Comparison of ENCODE assay signal across 8 cellular contexts in genomic region chr3:48990636-48991421, GRCh38. TPM values are rescaled to one million over a fixed set of nuclear protein-coding genes. Genes with fewer than 3 reads are reported as not detected.
DNase-seq lines count a peak whose midpoint lies in the region; ATAC-seq and TF ChIP-seq lines count a peak whose summit lies in the region.

No MANE protein-coding gene starts in this region.

- ATAC-seq in GM19397 (IDR thresholded peaks at IDR 0.05; ENCODE audit: unreplicated experiment) (peak; percentile 7), left colon (peak; percentile 42)

- peak overlapping the region; percentile 23 to 66 (median 61) for H3K4me3 ChIP-seq in mammary epithelial cell (replicated peaks in 1 of 3; ENCODE audit: insufficient read depth in 1 of 3, low read depth in 2 of 3, low read length in 3 of 3)

- H3K36me3 ChIP-seq in mammary epithelial cell (ENCODE audit: insufficient read depth, low read length), result no peaks in the 10 kb centered on the region

- WGBS in mammary epithelial cell (ENCODE audit: low coverage, missing lambda C conversion rate), result 15% methylated on average over 26 of the region's 40 CpGs

- peak; percentile 32 for DNase-seq in Caki2 (ENCODE audit: low read depth)
- peak; percentile 57 for DNase-seq in NCI-H69 (lab: John Stamatoyannopoulos, UW)
- no peak for DNase-seq in mammary epithelial cell
- DNase-seq in left colon, result peak in 1 of 2 donors; percentile 45
- peak; percentile 13 for DNase-seq in stimulated activated naive CD4-positive, alpha-beta T cell treated with Interleukin-2 at 50 U/mL for 16 hours (lab: John Stamatoyannopoulos, UW)
- DNase-seq in dedifferentiated amniotic fluid mesenchymal stem cell (ENCODE audit: extremely low spot score), result no peak
- DNase-seq in COLO829 (ENCODE audit: low spot score), result no peak

- peak overlapping the region; percentile 90 for H2AFZ ChIP-seq in mammary epithelial cell (ENCODE audit: low read depth, low read length)

- in situ Hi-C loops in Caki2 (cut with HindIII; ENCODE audit: low pct_unique_long_range_greater_than_20kb, low sequenced_read_pairs) (no loop called here), mammary epithelial cell (cut with MboI; ENCODE audit: low sequenced_read_pairs in 2 of 2) (no loop called here)

- no TSS peak for BruUV-seq in mammary epithelial cell (replicated peaks; lab: Mats Ljungman, UMichigan)

- H3K27me3 ChIP-seq in mammary epithelial cell (ENCODE audit: insufficient read depth, low read length), result no peaks in the 10 kb centered on the region

- H3K4me2 ChIP-seq in mammary epithelial cell (ENCODE audit: insufficient read depth, low read depth, low read length), result peak overlapping the region; percentile 98

- no peaks in the 10 kb centered on the region for H3K9me3 ChIP-seq in mammary epithelial cell (replicated peaks; ENCODE audit: insufficient read depth, low read length)

- no peak for TF ChIP-seq CTCF in mammary epithelial cell (conservative IDR thresholded peaks at IDR 0.05 in 1 of 2, IDR thresholded peaks at IDR 0.05 in 1 of 2; ENCODE audit: extremely low read depth in 1 of 2, insufficient read depth in 1 of 2, low read depth in 1 of 2, low read length in 2 of 2)

- H3K79me2 ChIP-seq in mammary epithelial cell (ENCODE audit: insufficient read depth, low read length), result no peaks in the 10 kb centered on the region

- dilution Hi-C loops in mammary epithelial cell (cut with HindIII; ENCODE audit: low sequenced_read_pairs), result loop anchor here (5.0 kb wide), 1 partner anchor 106 kb away; no protein-coding TSS in a partner anchor

- H4K20me1 ChIP-seq in mammary epithelial cell (ENCODE audit: insufficient read depth, low read length), result no peaks in the 10 kb centered on the region

- intact Hi-C loops in mammary epithelial cell (cut with micrococcal nuclease), result no loop called here
- intact Hi-C loops in left colon (cut with DNase I, micrococcal nuclease), result no loop called here

- peaks cover 30% of the 10 kb centered on the region for H3K4me1 ChIP-seq in mammary epithelial cell (ENCODE audit: insufficient read depth, low read length)

- no peak overlapping the region for H3K27ac ChIP-seq in mammary epithelial cell (ENCODE audit: insufficient read depth, low read depth, low read length)

- H3K9ac ChIP-seq in mammary epithelial cell (ENCODE audit: insufficient read depth, low read length), result no peak overlapping the region

- CTCF ChIA-PET in mammary epithelial cell (lab: Charles Lee; ENCODE audit: low non-redundant PET), result interaction anchor here (0.6 to 1.1 kb wide), 2 partner anchors 31 kb away, joined by 3 to 8 read pairs; partner anchors contain the start of gene NDUFAF3

RNA-seq across cellular contexts. Expression of gene P4HTM, which starts 0.8 kb away (rescaled TPM):
- total RNA-seq in Caki2 (2014; rRNA removed; shearing (Covaris generic); ENCODE audit: low replicate concordance), result 65.2 and 72.9 TPM in 2 replicates
- total RNA-seq in mammary epithelial cell, result 10 to 100 TPM in 1 of 2 donors, 1 to 10 TPM in 1; 8.1 to 10.2 TPM
- polyA plus RNA-seq in mammary epithelial cell, result 4.7 TPM
- polyA minus RNA-seq in mammary epithelial cell, result 2.9 TPM
- 10 to 100 TPM; 33.8 to 47.3 TPM for total RNA-seq in left colon

RNA-seq across cellular contexts. Expression of gene WDR6, which starts 16.4 kb away (rescaled TPM):
- total RNA-seq in Caki2 (2014; rRNA removed; shearing (Covaris generic); ENCODE audit: low replicate concordance), result 38.0 and 38.2 TPM in 2 replicates
- total RNA-seq in mammary epithelial cell (100 to 1,000 TPM in 1 of 2 donors, 10 to 100 TPM in 1; 91.2 to 108 TPM), left colon (100 to 1,000 TPM; 114 to 121 TPM)
- 93.9 TPM for polyA plus RNA-seq in mammary epithelial cell
- polyA minus RNA-seq in mammary epithelial cell, result 208 TPM

RNA-seq across cellular contexts. Expression of gene DALRD3, which starts 27.6 kb away (rescaled TPM):
- 63.4 and 69.7 TPM in 2 replicates for total RNA-seq in Caki2 (2014; rRNA removed; shearing (Covaris generic); ENCODE audit: low replicate concordance)
- 10 to 100 TPM; 20.3 to 27.8 TPM for total RNA-seq in mammary epithelial cell
- polyA plus RNA-seq in mammary epithelial cell, result 48.8 TPM
- 170 TPM for polyA minus RNA-seq in mammary epithelial cell
- total RNA-seq in left colon, result 10 to 100 TPM; 19.2 to 20.5 TPM

RNA-seq across cellular contexts. Expression of gene NDUFAF3, which starts 31.1 kb away (rescaled TPM):
- 170 and 175 TPM in 2 replicates for total RNA-seq in Caki2 (2014; rRNA removed; shearing (Covaris generic); ENCODE audit: low replicate concordance)
- 10 to 100 TPM; 27.0 to 83.6 TPM for total RNA-seq in mammary epithelial cell
- 73.1 TPM for polyA plus RNA-seq in mammary epithelial cell
- polyA minus RNA-seq in mammary epithelial cell, result 41.2 TPM
- 10 to 100 TPM; 65.2 to 70.1 TPM for total RNA-seq in left colon

RNA-seq across cellular contexts. Expression of gene IMPDH2, which starts 38.4 kb away (rescaled TPM):
- 222 and 291 TPM in 2 replicates for total RNA-seq in Caki2 (2014; rRNA removed; shearing (Covaris generic); ENCODE audit: low replicate concordance)
- total RNA-seq in mammary epithelial cell (100 to 1,000 TPM; 204 to 205 TPM), left colon (100 to 1,000 TPM; 102 to 122 TPM)
- polyA plus RNA-seq in mammary epithelial cell, result 235 TPM
- polyA minus RNA-seq in mammary epithelial cell, result 360 TPM

Comparison
In these comparisons a context has a peak if more than half of its experiments do, and no peak if none do; other contexts are left out.
1. DNase-seq: peak in Caki2 (single experiment), NCI-H69 (single experiment) and stimulated activated naive CD4-positive, alpha-beta T cell treated with Interleukin-2 at 50 U/mL for 16 hours (single experiment); none in mammary epithelial cell (single experiment), dedifferentiated amniotic fluid mesenchymal stem cell (single experiment) and COLO829 (single experiment).